ENCODE assay signal across 8 cellular contexts in the genomic region with DNA sequence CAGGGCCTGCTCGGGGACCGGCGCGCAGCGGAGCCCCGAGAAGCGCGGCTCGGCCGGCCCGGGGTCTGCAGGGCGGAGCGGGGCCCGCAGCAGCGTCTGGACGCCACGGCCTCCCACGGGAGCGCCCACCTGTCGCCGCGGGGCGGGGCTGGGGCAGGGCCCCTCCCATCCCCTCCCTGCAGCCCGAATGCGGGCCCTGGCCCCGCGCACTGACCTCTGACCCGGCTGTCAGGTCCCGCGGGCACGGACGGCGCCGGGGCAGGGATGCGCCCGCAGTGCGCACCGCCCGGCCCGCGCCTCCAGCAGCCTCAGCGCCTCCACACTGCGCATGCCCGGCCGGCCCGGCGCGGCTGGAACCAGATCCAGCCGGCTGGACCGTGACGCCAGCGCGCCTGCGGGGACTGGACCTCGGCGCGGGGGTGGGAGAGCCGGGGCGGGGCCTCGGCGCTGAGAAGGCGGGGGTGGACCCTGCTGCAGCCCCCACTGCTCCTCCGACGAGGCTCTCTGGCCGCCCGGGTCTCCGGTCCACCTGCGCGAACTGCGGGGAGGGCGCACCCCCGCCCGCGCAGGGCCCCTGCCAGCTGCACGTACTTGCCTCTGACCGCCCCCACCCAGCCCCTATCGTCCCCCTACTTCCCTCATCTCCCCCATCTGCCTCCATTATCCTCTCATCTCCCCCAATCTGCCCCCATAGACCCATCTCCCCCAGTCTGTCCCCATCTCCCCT. TPM values are rescaled to one million over a fixed set of nuclear protein-coding genes. Genes with fewer than 3 reads are reported as not detected.
DNase-seq lines count a peak whose midpoint lies in the region; ATAC-seq and TF ChIP-seq lines count a peak whose summit lies in the region.

No MANE protein-coding gene starts in this region.

- ATAC-seq in GM19467 (IDR thresholded peaks at IDR 0.05; ENCODE audit: unreplicated experiment) (peak; percentile 42), PC-3 (peak; percentile 75), natural killer cell (peak; percentile 83 to 87 (median 85))
- ATAC-seq in activated T-helper 17 cell treated with anti-CD3 and anti-CD28 coated beads, Interleukin-2, amount 50 U/mL, for 72 hours (replicated peaks), result peak; percentile 87
- ATAC-seq in stimulated activated memory B cell treated with anti-CD40 and anti-IgM and Interleukin-4, amounts not matched to agents 10 μg/mL and 1 μg/mL and 100 μg/mL, for 72 hours, result peak; percentile 73

- peak overlapping the region; percentile 85 for H3K27ac ChIP-seq in PC-3 (ENCODE audit: low read length)

- peaks cover 11% of the 10 kb centered on the region for H3K4me1 Mint-ChIP-seq in activated T-helper 17 cell treated with anti-CD3 and anti-CD28 coated beads, Interleukin-2, amount 50 U/mL, for 72 hours
- H3K4me1 Mint-ChIP-seq in natural killer cell, result peaks cover 26 to 40% of the 10 kb centered on the region in 2 donors
- H3K4me1 Mint-ChIP-seq in stimulated activated memory B cell treated with anti-CD40 and anti-IgM and Interleukin-4, amounts not matched to agents 10 μg/mL and 1 μg/mL and 100 μg/mL, for 72 hours, result peaks cover 72% of the 10 kb centered on the region

- H3K9ac ChIP-seq in PC-3 (ENCODE audit: low read length), result peak overlapping the region; percentile 90

- BruUV-seq in PC-3 (replicated peaks; lab: Mats Ljungman, UMichigan), result no TSS peak

- DNase-seq in COR-L47 (lab: John Stamatoyannopoulos, UW) (peak; percentile 90), HPDE6-E6E7 (ENCODE audit: extremely low spot score) (peak; percentile 93), PC-3 (peak; percentile 92), fibroblast of peridontal ligament (ENCODE audit: extremely low read depth) (peak; percentile 77), natural killer cell (peak; percentile 88)

- peak overlapping the region; percentile 99 for H3K4me2 ChIP-seq in PC-3 (ENCODE audit: low read length)

- no peaks in the 10 kb centered on the region for H3K36me3 Mint-ChIP-seq in activated T-helper 17 cell treated with anti-CD3 and anti-CD28 coated beads, Interleukin-2, amount 50 U/mL, for 72 hours (ENCODE audit: low read depth)
- no peaks in the 10 kb centered on the region for H3K36me3 Mint-ChIP-seq in natural killer cell
- H3K36me3 Mint-ChIP-seq in stimulated activated memory B cell treated with anti-CD40 and anti-IgM and Interleukin-4, amounts not matched to agents 10 μg/mL and 1 μg/mL and 100 μg/mL, for 72 hours, result peaks cover 28% of the 10 kb centered on the region

- peak overlapping the region; percentile 65 for H2AFZ ChIP-seq in PC-3 (ENCODE audit: low read length)

- H3K9me2 ChIP-seq in PC-3 (replicated peaks; ENCODE audit: low read length), result no peaks in the 10 kb centered on the region

- H3K79me2 ChIP-seq in PC-3 (ENCODE audit: low read length), result peaks cover 49% of the 10 kb centered on the region

- H3K4me3 ChIP-seq in PC-3 (ENCODE audit: low read length), result peak overlapping the region; percentile 96

- TF ChIP-seq CTCF in PC-3 (conservative IDR thresholded peaks at IDR 0.05; ENCODE audit: low read depth, low read length) (no peak), natural killer cell (IDR thresholded peaks at IDR 0.05) (no peak)

- intact Hi-C loops in PC-3 (cut with micrococcal nuclease), result no loop called here
- intact Hi-C loops in natural killer cell (cut with micrococcal nuclease), result no loop called here

- POLR2A ChIA-PET in PC-3 (lab: Charles Lee; ENCODE audit: unreplicated experiment), result interaction anchor here (0.6 kb wide), 1 partner anchor 53 kb away, joined by 21 read pairs; a partner anchor contains a TSS

- H3K9me3 ChIP-seq in PC-3 (ENCODE audit: low read length), result no peaks in the 10 kb centered on the region

- H3K27me3 Mint-ChIP-seq in activated T-helper 17 cell treated with anti-CD3 and anti-CD28 coated beads, Interleukin-2, amount 50 U/mL, for 72 hours, result no peaks in the 10 kb centered on the region
- no peaks in the 10 kb centered on the region for H3K27me3 Mint-ChIP-seq in natural killer cell (ENCODE audit: low read depth in 2 of 2)
- H3K27me3 Mint-ChIP-seq in stimulated activated memory B cell treated with anti-CD40 and anti-IgM and Interleukin-4, amounts not matched to agents 10 μg/mL and 1 μg/mL and 100 μg/mL, for 72 hours, result peaks cover 9% of the 10 kb centered on the region

- peaks cover 14% of the 10 kb centered on the region for H3K4me1 ChIP-seq in PC-3 (ENCODE audit: insufficient read depth, low read length)

- H3K4me3 Mint-ChIP-seq in activated T-helper 17 cell treated with anti-CD3 and anti-CD28 coated beads, Interleukin-2, amount 50 U/mL, for 72 hours, result peak overlapping the region; percentile 70
- peak overlapping the region; percentile 81 for H3K4me3 Mint-ChIP-seq in natural killer cell
- peak overlapping the region; percentile 88 for H3K4me3 Mint-ChIP-seq in stimulated activated memory B cell treated with anti-CD40 and anti-IgM and Interleukin-4, amounts not matched to agents 10 μg/mL and 1 μg/mL and 100 μg/mL, for 72 hours

- peaks cover 5% of the 10 kb centered on the region; the same call in 1 of the 2 replicates for H3K36me3 ChIP-seq in PC-3 (ENCODE audit: low read depth, low read length)

- CTCF ChIA-PET in PC-3 (lab: Charles Lee), result interaction anchor here (1.2 kb wide), 1 partner anchor 37 kb away, joined by 3 read pairs; no protein-coding TSS in a partner anchor

- no peaks in the 10 kb centered on the region for H3F3A ChIP-seq in PC-3 (ENCODE audit: low read length, unreplicated experiment)

- peak overlapping the region; percentile 55 for H3K27ac Mint-ChIP-seq in activated T-helper 17 cell treated with anti-CD3 and anti-CD28 coated beads, Interleukin-2, amount 50 U/mL, for 72 hours
- peak overlapping the region in 1 of 2 donors; percentile 86 for H3K27ac Mint-ChIP-seq in natural killer cell
- peak overlapping the region; percentile 86 for H3K27ac Mint-ChIP-seq in stimulated activated memory B cell treated with anti-CD40 and anti-IgM and Interleukin-4, amounts not matched to agents 10 μg/mL and 1 μg/mL and 100 μg/mL, for 72 hours

- H4K20me1 ChIP-seq in PC-3 (ENCODE audit: low read length), result peaks cover 20% of the 10 kb centered on the region

- no peaks in the 10 kb centered on the region for H3K27me3 ChIP-seq in PC-3 (ENCODE audit: low read length)

- no peaks in the 10 kb centered on the region for H3K9me3 Mint-ChIP-seq in activated T-helper 17 cell treated with anti-CD3 and anti-CD28 coated beads, Interleukin-2, amount 50 U/mL, for 72 hours
- H3K9me3 Mint-ChIP-seq in natural killer cell, result no peaks in the 10 kb centered on the region
- H3K9me3 Mint-ChIP-seq in stimulated activated memory B cell treated with anti-CD40 and anti-IgM and Interleukin-4, amounts not matched to agents 10 μg/mL and 1 μg/mL and 100 μg/mL, for 72 hours, result no peaks in the 10 kb centered on the region

RNA-seq across cellular contexts. Expression of a gene that starts 16.1 kb away (rescaled TPM):
- total RNA-seq in PC-3 (2014; rRNA removed) (2.0 and 2.7 TPM in 2 replicates), natural killer cell (1 to 10 TPM; 2.3 to 4.5 (median 2.5) TPM)
- 10 to 100 TPM in 1 of 2 donors, 1 to 10 TPM in 1; 2.0 to 14.9 TPM for total RNA-seq in activated T-helper 17 cell treated with anti-CD3 and anti-CD28 coated beads, Interleukin-2, amount 50 U/mL, for 72 hours

RNA-seq across cellular contexts. Expression of a gene that starts 45.2 kb away (rescaled TPM):
- total RNA-seq in PC-3 (2014; rRNA removed) (not detected in 2 replicates), natural killer cell (not detected)
- not detected for total RNA-seq in activated T-helper 17 cell treated with anti-CD3 and anti-CD28 coated beads, Interleukin-2, amount 50 U/mL, for 72 hours

RNA-seq across cellular contexts. Expression of a gene that starts 52.9 kb away (rescaled TPM):
- total RNA-seq in PC-3 (2014; rRNA removed), result 11.6 and 12.4 TPM in 2 replicates
- 10 to 100 TPM; 13.7 to 20.8 TPM for total RNA-seq in activated T-helper 17 cell treated with anti-CD3 and anti-CD28 coated beads, Interleukin-2, amount 50 U/mL, for 72 hours
- 10 to 100 TPM; 33.6 to 38.3 (median 33.6) TPM for total RNA-seq in natural killer cell

RNA-seq across cellular contexts. Expression of a gene that starts 59.7 kb away (rescaled TPM):
- total RNA-seq in PC-3 (2014; rRNA removed) (4.9 and 8.0 TPM in 2 replicates), natural killer cell (under 1 TPM in 2 of 3 donors, not detected in 1; 0.25 to 0.26 TPM)
- total RNA-seq in activated T-helper 17 cell treated with anti-CD3 and anti-CD28 coated beads, Interleukin-2, amount 50 U/mL, for 72 hours, result 1 to 10 TPM in 1 of 2 donors, under 1 TPM in 1; 0.24 to 1.1 TPM

Comparison
In these comparisons a context has a peak if more than half of its experiments do, and no peak if none do; other contexts are left out.
1. Peak in every context shown above with its lines: DNase-seq, ATAC-seq, H3K4me3 ChIP-seq and H3K27ac ChIP-seq.